In the genomic region with DNA sequence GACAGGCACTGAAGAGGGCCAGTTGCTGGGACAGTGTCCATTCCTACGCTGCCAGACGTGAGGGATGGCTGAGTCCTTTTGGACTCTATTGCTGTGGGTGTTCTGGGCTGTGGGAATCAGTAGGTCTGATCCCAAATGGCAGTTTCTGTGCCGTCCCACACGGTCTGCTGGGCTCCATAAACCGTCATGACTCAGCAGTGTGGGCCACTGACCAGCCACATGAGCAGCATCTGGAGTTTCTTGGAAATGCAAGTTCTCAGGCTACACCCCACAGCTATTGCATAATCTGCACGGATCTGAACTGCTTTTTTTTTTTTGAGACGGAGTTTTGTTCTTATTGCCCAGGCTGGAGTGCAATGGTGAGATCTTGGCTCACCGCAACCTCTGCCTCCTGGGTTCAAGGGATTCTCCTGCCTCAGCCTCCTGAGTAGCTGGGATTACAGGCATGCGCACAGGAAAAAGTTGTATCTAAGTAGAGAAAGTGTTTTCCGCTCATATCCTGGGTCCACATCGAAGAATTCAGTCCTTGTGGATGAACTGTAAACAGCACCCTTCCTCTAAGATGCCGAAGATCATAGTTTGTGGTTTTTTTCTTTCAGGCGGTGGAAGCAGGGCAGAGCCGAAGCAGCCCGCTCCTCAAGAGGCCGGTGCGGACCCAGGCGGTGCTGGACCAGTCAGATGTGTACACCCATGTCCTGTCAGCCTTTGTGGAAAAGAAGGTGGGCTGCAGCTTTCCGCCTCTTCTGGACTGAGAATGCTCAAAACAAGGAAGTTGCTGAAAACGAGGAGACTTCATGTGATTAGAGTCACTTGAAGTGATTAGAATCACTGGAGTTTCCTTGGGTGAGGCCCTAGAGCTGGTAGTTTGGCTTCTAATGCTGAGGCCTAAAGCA, we compare ENCODE assay signal across 8 cellular contexts. TPM values are rescaled to one million over a fixed set of nuclear protein-coding genes. Genes with fewer than 3 reads are reported as not detected.
A peak's percentile ranks its signal among the peaks of the same experiment; 100 is the strongest.
DNase-seq lines count a peak whose midpoint lies in the region; ATAC-seq, FAIRE-seq and TF ChIP-seq lines count a peak whose summit lies in the region.

No MANE protein-coding gene starts in this region.

- no peak for TF ChIP-seq POLR2A in heart left ventricle (IDR thresholded peaks at IDR 0.05)
- no peak for TF ChIP-seq POLR2A in GM12891 (IDR thresholded peaks at IDR 0.05; ENCODE audit: low read depth, low read length)

- POLR2A ChIA-PET in activated B cell treated with CpG ODN at 0.5 μM for 24 hours (lab: Charles Lee): no interaction called here

- no peak for FAIRE-seq in GM12891 (lab: Jason Lieb, UNC)

- TF ChIP-seq CTCF in activated B cell treated with CpG ODN at 0.5 μM for 24 hours (IDR thresholded peaks at IDR 0.05): no peak
- no peak for TF ChIP-seq CTCF in heart left ventricle (IDR thresholded peaks at IDR 0.05)

- H3K36me3 ChIP-seq in heart left ventricle: peaks cover 0 to 100% (median 99%) of the 10 kb centered on the region in 9 donors
- H3K36me3 ChIP-seq in skeletal muscle satellite cell (ENCODE audit: insufficient read depth, low read length): peaks cover 84% of the 10 kb centered on the region

- H3K4me2 ChIP-seq in skeletal muscle satellite cell (ENCODE audit: low read length): peak overlapping the region; percentile 55

- peak overlapping the region in 5 of 12 donors; percentile 4 to 78 (median 10) for H3K27ac ChIP-seq in heart left ventricle

- H3K36me3 Mint-ChIP-seq in activated B cell treated with CpG ODN at 0.5 μM for 24 hours (ENCODE audit: low read depth): peaks cover 87% of the 10 kb centered on the region

- ATAC-seq in activated B cell treated with CpG ODN at 0.5 μM for 24 hours (ENCODE audit: low read depth): no peak
- peak in 3 of 4 donors; percentile 69 to 92 (median 89) for ATAC-seq in heart left ventricle
- no peak for ATAC-seq in GM21515 (IDR thresholded peaks at IDR 0.05; ENCODE audit: unreplicated experiment)

- 83 to 88% (median 87%) methylated on average over 20 of the region's 20 CpGs for WGBS in heart left ventricle, 4 donors

- H3K27me3 Mint-ChIP-seq in activated B cell treated with CpG ODN at 0.5 μM for 24 hours: no peaks in the 10 kb centered on the region

- H3K9ac ChIP-seq in skeletal muscle satellite cell (ENCODE audit: low read depth, low read length): peak overlapping the region; percentile 39

- H3K4me3 Mint-ChIP-seq in activated B cell treated with CpG ODN at 0.5 μM for 24 hours: no peak overlapping the region

- peak; percentile 83 for DNase-seq in H4 (ENCODE audit: low spot score)
- DNase-seq in activated B cell treated with CpG ODN at 0.5 μM for 24 hours: no peak
- DNase-seq in heart left ventricle: peak in 4 of 5 donors; percentile 32 to 77 (median 60)
- no peak for DNase-seq in activated CD4-positive, CD25-positive, alpha-beta regulatory T cell treated with anti-CD3 and anti-CD28 coated beads, Interleukin-2, amount 50 U/mL, for 72 hours
- DNase-seq in NCI-H524 treated with DMSO at 0.1 percent for 48 hours (lab: John Stamatoyannopoulos, UW): no peak
- DNase-seq in GM12891 (ENCODE audit: insufficient read length, low spot score): no peak

- H3K4me1 ChIP-seq in heart left ventricle: peaks cover 0 to 28% (median 0%) of the 10 kb centered on the region in 12 donors
- H3K4me1 ChIP-seq in skeletal muscle satellite cell (ENCODE audit: control insufficient read depth, insufficient read depth, low read length): peaks cover 28% of the 10 kb centered on the region

- intact Hi-C loops in activated B cell treated with CpG ODN at 0.5 μM for 24 hours (cut with micrococcal nuclease) (no loop called here), heart left ventricle (cut with DNase I) (loop anchor here in 1 of 10 donors (10.0 kb wide), 1 partner anchor 286 kb away; no protein-coding TSS in a partner anchor)

- no peaks in the 10 kb centered on the region for H3K9me3 ChIP-seq in heart left ventricle
- no peaks in the 10 kb centered on the region for H3K9me3 ChIP-seq in skeletal muscle satellite cell (replicated peaks; ENCODE audit: low read length)

- H3K27me3 ChIP-seq in heart left ventricle: no peaks in the 10 kb centered on the region
- H3K27me3 ChIP-seq in skeletal muscle satellite cell (ENCODE audit: control insufficient read depth, insufficient read depth, low read length): no peaks in the 10 kb centered on the region

- peaks cover 5% of the 10 kb centered on the region for H3K4me1 Mint-ChIP-seq in activated B cell treated with CpG ODN at 0.5 μM for 24 hours

- H3K9me3 Mint-ChIP-seq in activated B cell treated with CpG ODN at 0.5 μM for 24 hours: no peaks in the 10 kb centered on the region

- CTCF ChIA-PET in activated B cell treated with CpG ODN at 0.5 μM for 24 hours (lab: Charles Lee): interaction anchor here (2.4 kb wide), 1 partner anchor 13 kb away, joined by 7 read pairs; no protein-coding TSS in a partner anchor

- H3K27ac Mint-ChIP-seq in activated B cell treated with CpG ODN at 0.5 μM for 24 hours: peak overlapping the region; percentile 0

- H3K4me3 ChIP-seq in heart left ventricle (no peak overlapping the region), skeletal muscle satellite cell (ENCODE audit: low read length) (peak overlapping the region; percentile 36)

TF ChIP-seq in GM12891, 5 proteins besides CTCF, POLR2A, EP300 and RAD21:
- TF ChIP-seq TAF1 (IDR thresholded peaks at IDR 0.05; ENCODE audit: low read depth, low read length) (no peak), POLR2AphosphoS5 (IDR thresholded peaks at IDR 0.05; ENCODE audit: low read depth, low read length) (no peak), POU2F2 (IDR thresholded peaks at IDR 0.05; ENCODE audit: low read depth, low read length) (no peak), SPI1 (IDR thresholded peaks at IDR 0.05; ENCODE audit: low read depth, low read length) (no peak), PAX5 (IDR thresholded peaks at IDR 0.05; ENCODE audit: insufficient read depth, low read length, severe bottlenecking) (no peak)

RNA-seq across cellular contexts. Expression of a gene that starts 25.5 kb away (rescaled TPM):
- 32.1 and 32.6 TPM in 2 replicates for total RNA-seq in H4 (2014; rRNA removed; shearing (Covaris generic))
- total RNA-seq in activated B cell treated with CpG ODN at 0.5 μM for 24 hours (58.4 and 71.2 TPM in 2 replicates), heart left ventricle (10 to 100 TPM; 12.2 to 24.2 (median 17.3) TPM)
- polyA plus RNA-seq in heart left ventricle: 10 to 100 TPM; 24.9 to 27.8 TPM
- 20.5 and 21.8 TPM in 2 replicates for total RNA-seq in skeletal muscle satellite cell (2012; rRNA removed)
- 25.3 TPM for polyA plus RNA-seq in GM12891 (2012; ENCODE audit: low read depth, missing spikeins)

RNA-seq across cellular contexts. Expression of a gene that starts 57.5 kb away (rescaled TPM):
- 32.8 and 34.9 TPM in 2 replicates for total RNA-seq in H4 (2014; rRNA removed; shearing (Covaris generic))
- total RNA-seq in activated B cell treated with CpG ODN at 0.5 μM for 24 hours (31.9 and 36.5 TPM in 2 replicates), heart left ventricle (10 to 100 TPM; 10.2 to 42.7 (median 16.8) TPM)
- polyA plus RNA-seq in heart left ventricle: 10 to 100 TPM in 1 of 2 donors, 1 to 10 TPM in 1; 7.8 to 38.8 TPM
- total RNA-seq in skeletal muscle satellite cell (2012; rRNA removed): 38.0 and 72.2 TPM in 2 replicates
- polyA plus RNA-seq in GM12891 (2012; ENCODE audit: low read depth, missing spikeins): 8.0 TPM

Comparison
In these comparisons a context has a peak if more than half of its experiments do, and no peak if none do; other contexts are left out.
1. DNase-seq: peak in H4 (single experiment) and heart left ventricle (4 of 5); none in activated B cell treated with CpG ODN at 0.5 μM for 24 hours (single experiment), activated CD4-positive, CD25-positive, alpha-beta regulatory T cell treated with anti-CD3 and anti-CD28 coated beads, Interleukin-2, amount 50 U/mL, for 72 hours (single experiment), NCI-H524 treated with DMSO at 0.1 percent for 48 hours (single experiment) and GM12891 (single experiment).
2. ATAC-seq: peak in heart left ventricle (3 of 4); none in activated B cell treated with CpG ODN at 0.5 μM for 24 hours (single experiment) and GM21515 (single experiment).